ENCODE assay signal across 1 cellular context in the genomic region with DNA sequence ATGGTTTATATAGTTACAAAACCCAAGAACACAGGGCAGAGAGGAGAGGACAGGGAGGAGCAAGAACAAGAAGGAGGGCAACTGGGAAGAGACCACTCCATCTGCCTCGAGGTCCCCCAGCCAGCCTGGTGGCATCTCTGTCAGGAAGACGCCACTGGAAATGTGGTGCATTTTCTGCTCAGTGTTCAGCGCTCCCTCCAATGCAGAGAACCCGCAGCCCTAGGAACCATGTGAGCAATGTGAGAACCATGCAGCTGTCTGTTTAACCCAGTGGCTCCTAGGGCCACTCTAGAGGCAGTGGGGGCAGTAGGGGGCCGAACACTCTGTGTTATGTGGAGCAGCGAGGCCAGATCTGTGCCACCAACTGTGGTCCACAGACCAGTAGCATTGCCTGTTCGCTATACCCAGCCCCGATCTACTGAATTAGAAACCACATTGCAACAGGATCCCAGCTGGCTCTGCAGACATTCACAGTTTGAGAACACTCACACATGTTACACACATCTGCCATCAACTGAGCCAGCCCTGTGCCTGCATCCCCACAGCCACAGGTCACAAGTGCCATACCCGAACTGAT.
TF ChIP-seq lines count a peak whose summit lies in the region.

No MANE protein-coding gene starts in this region.

TF ChIP-seq in GM23338, 12 proteins besides CTCF, POLR2A, EP300 and RAD21 (continued from another document):
- TF ChIP-seq, protein P1, sequence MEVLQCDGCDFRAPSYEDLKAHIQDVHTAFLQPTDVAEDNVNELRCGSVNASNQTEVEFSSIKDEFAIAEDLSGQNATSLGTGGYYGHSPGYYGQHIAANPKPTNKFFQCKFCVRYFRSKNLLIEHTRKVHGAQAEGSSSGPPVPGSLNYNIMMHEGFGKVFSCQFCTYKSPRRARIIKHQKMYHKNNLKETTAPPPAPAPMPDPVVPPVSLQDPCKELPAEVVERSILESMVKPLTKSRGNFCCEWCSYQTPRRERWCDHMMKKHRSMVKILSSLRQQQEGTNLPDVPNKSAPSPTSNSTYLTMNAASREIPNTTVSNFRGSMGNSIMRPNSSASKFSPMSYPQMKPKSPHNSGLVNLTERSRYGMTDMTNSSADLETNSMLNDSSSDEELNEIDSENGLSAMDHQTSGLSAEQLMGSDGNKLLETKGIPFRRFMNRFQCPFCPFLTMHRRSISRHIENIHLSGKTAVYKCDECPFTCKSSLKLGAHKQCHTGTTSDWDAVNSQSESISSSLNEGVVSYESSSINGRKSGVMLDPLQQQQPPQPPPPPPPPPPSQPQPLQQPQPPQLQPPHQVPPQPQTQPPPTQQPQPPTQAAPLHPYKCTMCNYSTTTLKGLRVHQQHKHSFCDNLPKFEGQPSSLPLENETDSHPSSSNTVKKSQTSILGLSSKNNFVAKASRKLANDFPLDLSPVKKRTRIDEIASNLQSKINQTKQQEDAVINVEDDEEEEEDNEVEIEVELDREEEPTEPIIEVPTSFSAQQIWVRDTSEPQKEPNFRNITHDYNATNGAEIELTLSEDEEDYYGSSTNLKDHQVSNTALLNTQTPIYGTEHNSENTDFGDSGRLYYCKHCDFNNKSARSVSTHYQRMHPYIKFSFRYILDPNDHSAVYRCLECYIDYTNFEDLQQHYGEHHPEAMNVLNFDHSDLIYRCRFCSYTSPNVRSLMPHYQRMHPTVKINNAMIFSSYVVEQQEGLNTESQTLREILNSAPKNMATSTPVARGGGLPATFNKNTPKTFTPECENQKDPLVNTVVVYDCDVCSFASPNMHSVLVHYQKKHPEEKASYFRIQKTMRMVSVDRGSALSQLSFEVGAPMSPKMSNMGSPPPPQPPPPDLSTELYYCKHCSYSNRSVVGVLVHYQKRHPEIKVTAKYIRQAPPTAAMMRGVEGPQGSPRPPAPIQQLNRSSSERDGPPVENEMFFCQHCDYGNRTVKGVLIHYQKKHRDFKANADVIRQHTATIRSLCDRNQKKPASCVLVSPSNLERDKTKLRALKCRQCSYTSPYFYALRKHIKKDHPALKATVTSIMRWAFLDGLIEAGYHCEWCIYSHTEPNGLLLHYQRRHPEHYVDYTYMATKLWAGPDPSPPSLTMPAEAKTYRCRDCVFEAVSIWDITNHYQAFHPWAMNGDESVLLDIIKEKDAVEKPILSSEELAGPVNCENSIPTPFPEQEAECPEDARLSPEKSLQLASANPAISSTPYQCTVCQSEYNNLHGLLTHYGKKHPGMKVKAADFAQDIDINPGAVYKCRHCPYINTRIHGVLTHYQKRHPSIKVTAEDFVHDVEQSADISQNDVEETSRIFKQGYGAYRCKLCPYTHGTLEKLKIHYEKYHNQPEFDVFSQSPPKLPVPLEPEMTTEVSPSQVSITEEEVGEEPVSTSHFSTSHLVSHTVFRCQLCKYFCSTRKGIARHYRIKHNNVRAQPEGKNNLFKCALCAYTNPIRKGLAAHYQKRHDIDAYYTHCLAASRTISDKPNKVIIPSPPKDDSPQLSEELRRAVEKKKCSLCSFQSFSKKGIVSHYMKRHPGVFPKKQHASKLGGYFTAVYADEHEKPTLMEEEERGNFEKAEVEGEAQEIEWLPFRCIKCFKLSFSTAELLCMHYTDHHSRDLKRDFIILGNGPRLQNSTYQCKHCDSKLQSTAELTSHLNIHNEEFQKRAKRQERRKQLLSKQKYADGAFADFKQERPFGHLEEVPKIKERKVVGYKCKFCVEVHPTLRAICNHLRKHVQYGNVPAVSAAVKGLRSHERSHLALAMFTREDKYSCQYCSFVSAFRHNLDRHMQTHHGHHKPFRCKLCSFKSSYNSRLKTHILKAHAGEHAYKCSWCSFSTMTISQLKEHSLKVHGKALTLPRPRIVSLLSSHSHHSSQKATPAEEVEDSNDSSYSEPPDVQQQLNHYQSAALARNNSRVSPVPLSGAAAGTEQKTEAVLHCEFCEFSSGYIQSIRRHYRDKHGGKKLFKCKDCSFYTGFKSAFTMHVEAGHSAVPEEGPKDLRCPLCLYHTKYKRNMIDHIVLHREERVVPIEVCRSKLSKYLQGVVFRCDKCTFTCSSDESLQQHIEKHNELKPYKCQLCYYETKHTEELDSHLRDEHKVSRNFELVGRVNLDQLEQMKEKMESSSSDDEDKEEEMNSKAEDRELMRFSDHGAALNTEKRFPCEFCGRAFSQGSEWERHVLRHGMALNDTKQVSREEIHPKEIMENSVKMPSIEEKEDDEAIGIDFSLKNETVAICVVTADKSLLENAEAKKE (CRISPR knock-in tag; IDR thresholded peaks at IDR 0.05): no peak
- TF ChIP-seq ZNF331 (CRISPR knock-in tag; IDR thresholded peaks at IDR 0.05; ENCODE audit: low read depth) (no peak), EZH2phosphoT487 (IDR thresholded peaks at IDR 0.05; ENCODE audit: unreplicated experiment) (no peak), CREB1 (CRISPR knock-in tag; IDR thresholded peaks at IDR 0.05; ENCODE audit: low read depth) (no peak), POLR2AphosphoS5 (IDR thresholded peaks at IDR 0.05; ENCODE audit: low read depth) (no peak)
